Comparison of ENCODE assay signal across 20 cellular contexts in the genomic region with DNA sequence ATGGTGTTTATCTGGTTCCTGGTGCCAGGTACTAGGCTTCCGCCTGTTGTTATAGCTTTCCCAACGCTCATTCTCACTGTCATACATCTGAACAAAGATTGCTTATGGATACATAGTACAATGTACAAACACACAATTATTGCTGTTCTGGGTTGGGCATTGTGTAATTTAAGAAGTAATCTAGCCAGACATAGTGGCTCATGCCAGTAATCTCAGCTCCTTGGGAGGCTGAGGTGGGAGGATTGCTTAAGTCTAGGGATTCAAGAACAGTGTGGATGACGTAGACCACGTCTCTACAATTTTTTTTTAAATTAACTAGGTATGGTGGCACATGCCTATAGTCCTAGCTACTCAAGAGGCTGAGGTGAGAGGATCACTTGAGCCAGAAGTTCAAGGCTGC. TPM values are rescaled to one million over a fixed set of nuclear protein-coding genes. Genes with fewer than 3 reads are reported as not detected.
A peak's percentile ranks its signal among the peaks of the same experiment; 100 is the strongest.
DNase-seq lines count a peak whose midpoint lies in the region; ATAC-seq, FAIRE-seq and TF ChIP-seq lines count a peak whose summit lies in the region.
"Had no signal": no experiment of that assay in that cellular context is flagged by ENCODE, and none has a peak within 500 bp of the region (broad histone marks: within the 10 kb centered on the region; RNA-seq: fewer than 3 reads in every experiment).

No MANE protein-coding gene starts in this region.

- H3K4me3 ChIP-seq in mucosa of descending colon: no peak overlapping the region
- H3K4me3 ChIP-seq in transverse colon: no peak overlapping the region
- H3K4me3 ChIP-seq: BLaER1, GM12878, GM23248 had no signal

- TF ChIP-seq POLR2A in transverse colon (IDR thresholded peaks at IDR 0.05): no peak

- TF ChIP-seq EP300 in transverse colon (IDR thresholded peaks at IDR 0.05; ENCODE audit: low read depth): no peak

- peaks cover 3% of the 10 kb centered on the region for H3K4me1 ChIP-seq in mucosa of descending colon (ENCODE audit: low read depth)
- peaks cover 0 to 37% (median 13%) of the 10 kb centered on the region in 4 donors for H3K4me1 ChIP-seq in transverse colon

- peak; percentile 70 for FAIRE-seq in colon (lab: Jason Lieb, UNC)
- FAIRE-seq: G401.6, GM12878, GM19239, H1 had no signal

- no peaks in the 10 kb centered on the region for H3K36me3 ChIP-seq in mucosa of descending colon (ENCODE audit: low read depth)
- H3K36me3 ChIP-seq in transverse colon: peaks cover 0 to 10% (median 0%) of the 10 kb centered on the region in 4 donors

- no peaks in the 10 kb centered on the region for H3K9me3 ChIP-seq in mucosa of descending colon
- H3K9me3 ChIP-seq in transverse colon: no peaks in the 10 kb centered on the region

- intact Hi-C loops in mucosa of descending colon (cut with DNase I, micrococcal nuclease): no loop called here
- intact Hi-C loops in transverse colon (cut with DNase I; ENCODE audit: low total_unique reads): no loop called here

- DNase-seq in mucosa of descending colon (peak in 1 of 3 donors; percentile 53), transverse colon (peak; percentile 34), GM03348 (ENCODE audit: low spot score) (no peak), dedifferentiated amniotic fluid mesenchymal stem cell (ENCODE audit: extremely low spot score) (no peak), UCSD-AML1 (lab: John Stamatoyannopoulos, UW; ENCODE audit: unreplicated experiment) (no peak)
- DNase-seq: Caco-2; CD4-positive, CD25-positive, alpha-beta regulatory T cell; CD8-positive, alpha-beta T cell; DMS153; DND-41; GM23248; H7; HCEC 1CT had no signal

- 61 to 83% methylated on average over 2 to 4 of the region's 4 CpGs for WGBS in transverse colon (ENCODE audit: low coverage in 1 of 2), 2 donors

- ATAC-seq in mucosa of descending colon: peak; percentile 95
- ATAC-seq: CD8-positive, alpha-beta T cell; GM12878 had no signal

- no peak for TF ChIP-seq CTCF in mucosa of descending colon (IDR thresholded peaks at IDR 0.05)
- TF ChIP-seq CTCF in transverse colon (IDR thresholded peaks at IDR 0.05): no peak

- H3K27ac ChIP-seq in transverse colon: peak overlapping the region; percentile 63 to 67 (median 65)
- H3K27ac ChIP-seq: BLaER1, C4-2B, GM23248 had no signal

- no peaks in the 10 kb centered on the region for H3K27me3 ChIP-seq in transverse colon
- H3K27me3 ChIP-seq: BLaER1 had no signal

- in situ Hi-C loops in transverse colon (cut with MboI; ENCODE audit: low pct_ligation_motif_present in 1 of 4, low pct_unique_long_range_greater_than_20kb in 1 of 4, low sequenced_read_pairs in 3 of 4): loop anchor here in 3 of 4 donors (25.0 kb wide), 1 partner anchor 551 kb away; a partner anchor contains a TSS

RNA-seq across cellular contexts. Expression of a gene that starts 9.3 kb away (rescaled TPM):
- total RNA-seq in mucosa of descending colon (10 to 100 TPM; 16.9 to 28.8 (median 23.6) TPM), transverse colon (10 to 100 TPM; 11.9 to 49.9 (median 27.6) TPM)
